Comparison of ENCODE assay signal across 1 cellular context in the genomic region with DNA sequence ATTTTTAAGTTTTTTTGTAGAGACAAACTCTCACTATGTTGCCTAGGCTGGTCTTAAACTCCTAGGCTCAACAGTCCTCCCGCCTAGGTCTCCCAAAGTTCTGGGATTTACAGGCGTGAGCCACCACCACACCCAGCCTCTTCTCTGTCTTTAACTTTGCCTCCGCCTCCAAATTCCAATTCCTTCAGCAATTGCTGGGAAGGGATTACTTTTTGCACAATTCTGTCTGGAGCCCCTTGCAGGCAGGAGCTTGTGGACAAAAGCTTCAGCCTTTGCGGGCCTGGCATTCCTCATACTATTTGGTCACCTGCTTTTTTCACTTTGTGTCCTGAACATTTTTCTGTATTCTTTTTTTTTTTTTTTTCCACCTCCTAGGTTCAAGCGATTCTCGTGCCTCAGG.
TF ChIP-seq lines count a peak whose summit lies in the region.

No MANE protein-coding gene starts in this region.

TF ChIP-seq in SK-N-SH, 30 proteins besides CTCF, POLR2A, EP300 and RAD21:
- TF ChIP-seq JUND (IDR thresholded peaks at IDR 0.05) (no peak), POLR2AphosphoS5 (IDR thresholded peaks at IDR 0.05; ENCODE audit: low read depth, low read length) (no peak), FOXJ3 (CRISPR knock-in tag; IDR thresholded peaks at IDR 0.05) (no peak), RCOR1 (IDR thresholded peaks at IDR 0.05; ENCODE audit: low read length) (no peak), MXI1 (IDR thresholded peaks at IDR 0.05; ENCODE audit: low read depth, low read length) (no peak), TCF12 (IDR thresholded peaks at IDR 0.05) (no peak)
- TF ChIP-seq, protein P1, sequence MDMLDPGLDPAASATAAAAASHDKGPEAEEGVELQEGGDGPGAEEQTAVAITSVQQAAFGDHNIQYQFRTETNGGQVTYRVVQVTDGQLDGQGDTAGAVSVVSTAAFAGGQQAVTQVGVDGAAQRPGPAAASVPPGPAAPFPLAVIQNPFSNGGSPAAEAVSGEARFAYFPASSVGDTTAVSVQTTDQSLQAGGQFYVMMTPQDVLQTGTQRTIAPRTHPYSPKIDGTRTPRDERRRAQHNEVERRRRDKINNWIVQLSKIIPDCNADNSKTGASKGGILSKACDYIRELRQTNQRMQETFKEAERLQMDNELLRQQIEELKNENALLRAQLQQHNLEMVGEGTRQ (IDR thresholded peaks at IDR 0.05; ENCODE audit: borderline replicate concordance, low read depth, low read length): no peak
- TF ChIP-seq, protein P2, sequence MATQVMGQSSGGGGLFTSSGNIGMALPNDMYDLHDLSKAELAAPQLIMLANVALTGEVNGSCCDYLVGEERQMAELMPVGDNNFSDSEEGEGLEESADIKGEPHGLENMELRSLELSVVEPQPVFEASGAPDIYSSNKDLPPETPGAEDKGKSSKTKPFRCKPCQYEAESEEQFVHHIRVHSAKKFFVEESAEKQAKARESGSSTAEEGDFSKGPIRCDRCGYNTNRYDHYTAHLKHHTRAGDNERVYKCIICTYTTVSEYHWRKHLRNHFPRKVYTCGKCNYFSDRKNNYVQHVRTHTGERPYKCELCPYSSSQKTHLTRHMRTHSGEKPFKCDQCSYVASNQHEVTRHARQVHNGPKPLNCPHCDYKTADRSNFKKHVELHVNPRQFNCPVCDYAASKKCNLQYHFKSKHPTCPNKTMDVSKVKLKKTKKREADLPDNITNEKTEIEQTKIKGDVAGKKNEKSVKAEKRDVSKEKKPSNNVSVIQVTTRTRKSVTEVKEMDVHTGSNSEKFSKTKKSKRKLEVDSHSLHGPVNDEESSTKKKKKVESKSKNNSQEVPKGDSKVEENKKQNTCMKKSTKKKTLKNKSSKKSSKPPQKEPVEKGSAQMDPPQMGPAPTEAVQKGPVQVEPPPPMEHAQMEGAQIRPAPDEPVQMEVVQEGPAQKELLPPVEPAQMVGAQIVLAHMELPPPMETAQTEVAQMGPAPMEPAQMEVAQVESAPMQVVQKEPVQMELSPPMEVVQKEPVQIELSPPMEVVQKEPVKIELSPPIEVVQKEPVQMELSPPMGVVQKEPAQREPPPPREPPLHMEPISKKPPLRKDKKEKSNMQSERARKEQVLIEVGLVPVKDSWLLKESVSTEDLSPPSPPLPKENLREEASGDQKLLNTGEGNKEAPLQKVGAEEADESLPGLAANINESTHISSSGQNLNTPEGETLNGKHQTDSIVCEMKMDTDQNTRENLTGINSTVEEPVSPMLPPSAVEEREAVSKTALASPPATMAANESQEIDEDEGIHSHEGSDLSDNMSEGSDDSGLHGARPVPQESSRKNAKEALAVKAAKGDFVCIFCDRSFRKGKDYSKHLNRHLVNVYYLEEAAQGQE (IDR thresholded peaks at IDR 0.05; ENCODE audit: low read depth, low read length): no peak
